ENCODE assay signal across 1 cellular context in genomic region chr17:40219073-40219860, GRCh38.
A peak's percentile ranks its signal among the peaks of the same experiment; 100 is the strongest.
TF ChIP-seq lines count a peak whose summit lies in the region.

A gene with protein sequence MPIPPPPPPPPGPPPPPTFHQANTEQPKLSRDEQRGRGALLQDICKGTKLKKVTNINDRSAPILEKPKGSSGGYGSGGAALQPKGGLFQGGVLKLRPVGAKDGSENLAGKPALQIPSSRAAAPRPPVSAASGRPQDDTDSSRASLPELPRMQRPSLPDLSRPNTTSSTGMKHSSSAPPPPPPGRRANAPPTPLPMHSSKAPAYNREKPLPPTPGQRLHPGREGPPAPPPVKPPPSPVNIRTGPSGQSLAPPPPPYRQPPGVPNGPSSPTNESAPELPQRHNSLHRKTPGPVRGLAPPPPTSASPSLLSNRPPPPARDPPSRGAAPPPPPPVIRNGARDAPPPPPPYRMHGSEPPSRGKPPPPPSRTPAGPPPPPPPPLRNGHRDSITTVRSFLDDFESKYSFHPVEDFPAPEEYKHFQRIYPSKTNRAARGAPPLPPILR (plus strand): TSS chr17:40219304. CDS start chr17:40256460, 37,156 bp downstream.

TF ChIP-seq in K562, 482 proteins besides CTCF, POLR2A, EP300 and RAD21 (continued from another document):
- TF ChIP-seq ZNF639 (CRISPR knock-in tag; conservative IDR thresholded peaks at IDR 0.05 in 1 of 2, IDR thresholded peaks at IDR 0.05 in 1 of 2) = peak in 1 of 2 experiments; percentile 89; a peak in 2 of 4 replicates
- TF ChIP-seq JUN (IDR thresholded peaks at IDR 0.05; ENCODE audit: borderline replicate concordance, low read depth, low read length) = 0 out of 2 replicates have a peak, but pooled peaks have one; percentile 9
- TF ChIP-seq JUN (CRISPR knock-in tag; IDR thresholded peaks at IDR 0.05; ENCODE audit: borderline replicate concordance) = no peak
- peak; percentile 91 for TF ChIP-seq NFRKB (IDR thresholded peaks at IDR 0.05; ENCODE audit: low read depth)
- no peak for TF ChIP-seq U2AF1 (optimal IDR thresholded peaks at IDR 0.05; ENCODE audit: low read depth, low read length)
- no peak for TF ChIP-seq ZNF134 (CRISPR knock-in tag; conservative IDR thresholded peaks at IDR 0.05)
- peak; percentile 73 for TF ChIP-seq TAF1 (IDR thresholded peaks at IDR 0.05; ENCODE audit: control insufficient read depth, extremely low read depth, insufficient read depth, low read length, severe bottlenecking)
- 0 out of 2 replicates have a peak, but pooled peaks have one; percentile 45 for TF ChIP-seq POLR2H (tag; IDR thresholded peaks at IDR 0.05; ENCODE audit: low read depth)
- peak; percentile 38 to 39; a peak in 1 of 4 replicates for TF ChIP-seq FOXK2 (conservative IDR thresholded peaks at IDR 0.05 in 1 of 2, IDR thresholded peaks at IDR 0.05 in 1 of 2; ENCODE audit: low read depth in 2 of 2)
- TF ChIP-seq MYC (IDR thresholded peaks at IDR 0.05; ENCODE audit: low read depth, low read length) = peak; percentile 73
- no peak for TF ChIP-seq MYC (CRISPR knock-in tag; IDR thresholded peaks at IDR 0.05; ENCODE audit: borderline replicate concordance, low read depth)
